Comparison of ENCODE assay signal across 26 cellular contexts in the genomic region with DNA sequence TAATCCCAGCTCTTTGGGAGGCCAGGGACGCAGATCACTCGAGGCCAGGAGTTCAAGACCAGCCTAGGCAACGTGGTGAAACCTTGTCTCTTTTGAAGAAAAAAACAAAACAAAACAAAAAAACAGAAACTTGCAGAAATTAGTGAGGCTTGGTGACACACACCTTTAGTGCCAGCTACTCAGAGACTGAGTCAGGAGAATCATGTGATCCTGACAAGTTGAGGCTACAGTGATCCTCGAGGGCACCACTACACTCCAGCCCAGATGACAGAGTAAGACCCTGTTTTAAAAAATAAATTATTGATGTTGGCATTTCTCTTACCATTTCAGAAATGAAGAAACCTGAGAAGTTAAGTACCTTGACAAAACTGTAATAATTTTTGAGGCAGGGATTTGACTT. TPM values are rescaled to one million over a fixed set of nuclear protein-coding genes. Genes with fewer than 3 reads are reported as not detected.
"Had no signal": no experiment of that assay in that cellular context is flagged by ENCODE, and none has a peak within 500 bp of the region (broad histone marks: within the 10 kb centered on the region; RNA-seq: fewer than 3 reads in every experiment).

No MANE protein-coding gene starts in this region.

- H3K9ac ChIP-seq: neural progenitor cell, parathyroid adenoma had no signal

- H3K4me3 Mint-ChIP-seq: dendritic cell treated with granulocyte-macrophage colony-stimulating factor and Interleukin-4, amounts not matched to agents 40 ng/mL and 50 ng/mL, for 4 days; endodermal cell; naive thymus-derived CD4-positive, alpha-beta T cell; nephron; neural progenitor cell; stimulated activated naive B cell treated with anti-CD40 and anti-IgM and Interleukin-4, amounts not matched to agents 10 μg/mL and 1 μg/mL and 100 μg/mL, for 72 hours; stimulated activated naive CD8-positive, alpha-beta T cell treated with anti-CD3 and anti-CD28 coated beads, Interleukin-15, Interleukin-2, amounts not matched to agents 100 ng/mL and 50 ng/mL, for 24 hours had no signal

- H3K27ac ChIP-seq: colonic mucosa, esophagus squamous epithelium, gastrocnemius medialis, left lung, neural progenitor cell, parathyroid adenoma, sigmoid colon, thoracic aorta, tibial nerve, upper lobe of left lung, uterus had no signal

- FAIRE-seq: kidney had no signal

- H3K79me2 ChIP-seq: parathyroid adenoma had no signal

- H3K27me3 Mint-ChIP-seq: dendritic cell treated with granulocyte-macrophage colony-stimulating factor and Interleukin-4, amounts not matched to agents 40 ng/mL and 50 ng/mL, for 4 days; naive thymus-derived CD4-positive, alpha-beta T cell; progenitor cell of endocrine pancreas; stimulated activated naive B cell treated with anti-CD40 and anti-IgM and Interleukin-4, amounts not matched to agents 10 μg/mL and 1 μg/mL and 100 μg/mL, for 72 hours; stimulated activated naive CD8-positive, alpha-beta T cell treated with anti-CD3 and anti-CD28 coated beads, Interleukin-15, Interleukin-2, amounts not matched to agents 100 ng/mL and 50 ng/mL, for 24 hours had no signal

- H3K27me3 ChIP-seq: colonic mucosa, esophagus squamous epithelium, gastrocnemius medialis, left lung, neural progenitor cell, sigmoid colon, tibial nerve, upper lobe of left lung, uterus had no signal

- H2AFZ ChIP-seq: neural progenitor cell, parathyroid adenoma had no signal

- H3K9me3 ChIP-seq: colonic mucosa, esophagus squamous epithelium, gastrocnemius medialis, left lung, sigmoid colon, thoracic aorta, tibial nerve, upper lobe of left lung, uterus had no signal

- H3K9me3 Mint-ChIP-seq: dendritic cell treated with granulocyte-macrophage colony-stimulating factor and Interleukin-4, amounts not matched to agents 40 ng/mL and 50 ng/mL, for 4 days; endodermal cell; naive thymus-derived CD4-positive, alpha-beta T cell; nephron; neural progenitor cell; stimulated activated naive B cell treated with anti-CD40 and anti-IgM and Interleukin-4, amounts not matched to agents 10 μg/mL and 1 μg/mL and 100 μg/mL, for 72 hours; stimulated activated naive CD8-positive, alpha-beta T cell treated with anti-CD3 and anti-CD28 coated beads, Interleukin-15, Interleukin-2, amounts not matched to agents 100 ng/mL and 50 ng/mL, for 24 hours had no signal

- H3K27ac Mint-ChIP-seq: dendritic cell treated with granulocyte-macrophage colony-stimulating factor and Interleukin-4, amounts not matched to agents 40 ng/mL and 50 ng/mL, for 4 days; endodermal cell; naive thymus-derived CD4-positive, alpha-beta T cell; nephron; neural progenitor cell; progenitor cell of endocrine pancreas; stimulated activated naive B cell treated with anti-CD40 and anti-IgM and Interleukin-4, amounts not matched to agents 10 μg/mL and 1 μg/mL and 100 μg/mL, for 72 hours; stimulated activated naive CD8-positive, alpha-beta T cell treated with anti-CD3 and anti-CD28 coated beads, Interleukin-15, Interleukin-2, amounts not matched to agents 100 ng/mL and 50 ng/mL, for 24 hours had no signal

- H3K4me1 Mint-ChIP-seq: endodermal cell, nephron, neural progenitor cell had no signal

- H3K4me3 ChIP-seq: colonic mucosa, esophagus squamous epithelium, gastrocnemius medialis, left lung, neural progenitor cell, sigmoid colon, thoracic aorta, tibial nerve, upper lobe of left lung, uterus had no signal

- H3K4me2 ChIP-seq: neural progenitor cell had no signal

- DNase-seq: colonic mucosa; effector CD8-positive, alpha-beta T cell; endodermal cell; esophagus squamous epithelium; gastrocnemius medialis; head of caudate nucleus; kidney; left cardiac atrium; left lung; mesendoderm; midbrain; naive thymus-derived CD4-positive, alpha-beta T cell; right cardiac atrium; sigmoid colon; stimulated activated CD4-positive, alpha-beta T cell treated with anti-CD3 and anti-CD28 coated beads, Interleukin-2, amount 100 ng/mL, for 48 hours; stimulated activated naive B cell treated with anti-CD40 and anti-IgM and Interleukin-4, amounts not matched to agents 10 μg/mL and 1 μg/mL and 100 μg/mL, for 72 hours; upper lobe of left lung; uterus had no signal

- H3K4me1 ChIP-seq: colonic mucosa, esophagus squamous epithelium, left lung, neural progenitor cell, parathyroid adenoma, sigmoid colon, uterus had no signal

- ATAC-seq: gastrocnemius medialis; left cardiac atrium; left lung; naive thymus-derived CD4-positive, alpha-beta T cell; right cardiac atrium; stimulated activated naive B cell treated with anti-CD40 and anti-IgM and Interleukin-4, amounts not matched to agents 10 μg/mL and 1 μg/mL and 100 μg/mL, for 72 hours had no signal

- H3K36me3 ChIP-seq: uterus had no signal

RNA-seq across cellular contexts. Expression of a gene that starts 44.6 kb away (rescaled TPM):
- polyA plus RNA-seq: naive thymus-derived CD4-positive, alpha-beta T cell had no signal
